ENCODE assay signal across 33 cellular contexts in genomic region chr9:20464242-20464641, GRCh38.
"Had no signal": no experiment of that assay in that cellular context is flagged by ENCODE, and none has a peak within 500 bp of the region (broad histone marks: within the 10 kb centered on the region; RNA-seq: fewer than 3 reads in every experiment).

No MANE protein-coding gene starts in this region.

- H3K36me3 ChIP-seq: MG63, SJCRH30 had no signal

- H3K4me1 ChIP-seq: SJCRH30 had no signal

- DNase-seq: Kasumi-1, MG63, NCI-H1048, NCI-H1092 treated with DMSO at 0.1 percent for 48 hours, NCI-H1105 treated with DMSO at 0.1 percent for 48 hours, NCI-H1417, NCI-H1436, NCI-H146, NCI-H1694, NCI-H187, NCI-H1930, NCI-H2029 treated with DMSO at 0.1 percent for 48 hours, NCI-H2081 treated with DMSO at 0.1 percent for 48 hours, NCI-H2107, NCI-H2171, NCI-H226, NCI-H446 treated with DMSO at 0.1 percent for 48 hours, NCI-H510A, NCI-H524, NCI-H526, NCI-H69, NCI-H748 treated with DMSO at 0.1 percent for 48 hours, NCI-H82, PC-9, SHP77, SIG-M5, SJCRH30, SW 1271 had no signal

- H3K4me2 ChIP-seq: PC-9 had no signal

- FAIRE-seq: RCC 7860 had no signal

- H3K27me3 ChIP-seq: MG63, SJCRH30 had no signal

- H3K27ac ChIP-seq: PC-9, RWPE1, SJCRH30, SK-N-MC had no signal

- H3K9me3 ChIP-seq: MG63, SJCRH30 had no signal

- H3K4me3 ChIP-seq: MG63, PC-9, SJCRH30, SK-N-MC had no signal

- ATAC-seq: Panc1, Right ventricle myocardium inferior had no signal

- H2AFZ ChIP-seq: PC-9 had no signal
